23 cellular contexts compared by ENCODE assay signal in the genomic region with DNA sequence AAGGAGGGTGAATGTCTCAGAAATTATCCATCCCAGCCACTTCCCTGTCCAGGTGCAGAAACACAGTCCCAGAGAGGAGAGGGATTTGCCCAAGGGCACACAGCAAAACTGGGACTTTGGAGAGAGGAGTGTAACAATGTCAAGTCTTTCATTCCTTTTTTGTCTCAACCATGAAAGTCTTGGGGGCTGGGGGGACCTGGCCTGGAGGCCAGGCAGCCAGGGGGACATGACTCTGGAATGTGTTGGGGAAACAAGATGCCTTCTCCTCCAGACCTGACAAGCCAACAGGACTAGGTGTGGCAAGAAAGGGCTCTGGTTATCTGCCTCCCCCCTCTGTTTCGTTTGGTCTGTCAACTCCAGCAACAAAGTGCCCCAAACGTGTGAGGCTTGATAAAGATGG. TPM values are rescaled to one million over a fixed set of nuclear protein-coding genes. Genes with fewer than 3 reads are reported as not detected.
"Had no signal": no experiment of that assay in that cellular context is flagged by ENCODE, and none has a peak within 500 bp of the region (broad histone marks: within the 10 kb centered on the region; RNA-seq: fewer than 3 reads in every experiment).

No MANE protein-coding gene starts in this region.

- H3K4me3 ChIP-seq: SJSA1, SK-N-MC had no signal

- H3K9me3 ChIP-seq: SJSA1 had no signal

- H3K4me1 ChIP-seq: SJSA1 had no signal

- H3K36me3 ChIP-seq: SJSA1 had no signal

- H3K27ac ChIP-seq: SJSA1, SK-N-MC had no signal

- DNase-seq: KBM-7, MV-4-11, NCI-H1092, NCI-H1105 treated with DMSO at 0.1 percent for 48 hours, NCI-H1417 treated with DMSO at 0.1 percent for 48 hours, NCI-H146, NCI-H1694 treated with DMSO at 0.1 percent for 48 hours, NCI-H1930, NCI-H2081, NCI-H2107, NCI-H2227 treated with DMSO at 0.1 percent for 48 hours, NCI-H510A, NCI-H524 treated with DMSO at 0.1 percent for 48 hours, NCI-H69, NCI-H774, Right ventricle myocardium superior, RPMI8226, SIG-M5 had no signal

RNA-seq across cellular contexts. Expression of a gene that starts 13.9 kb away (rescaled TPM):
- total RNA-seq: HT-29, LHCN-M2, MCF 10A, SJSA1 had no signal
